In genomic region chr16:49859139-49859947, GRCh38 we compare ENCODE assay signal across 8 cellular contexts. TPM values are rescaled to one million over a fixed set of nuclear protein-coding genes. Genes with fewer than 3 reads are reported as not detected.
DNase-seq lines count a peak whose midpoint lies in the region; ATAC-seq and TF ChIP-seq lines count a peak whose summit lies in the region.

No MANE protein-coding gene starts in this region.

- no TSS peak for BruUV-seq in Caco-2 (replicated peaks; lab: Mats Ljungman, UMichigan)

- peaks cover 6% of the 10 kb centered on the region for H3K27me3 ChIP-seq in Caco-2 (replicated peaks; ENCODE audit: control insufficient read depth, insufficient read depth, low read length)
- H3K27me3 ChIP-seq in parathyroid adenoma (ENCODE audit: control insufficient read depth, insufficient read depth, low read length) = no peaks in the 10 kb centered on the region

- DNase-seq in Caco-2 (peak in 1 of 2 experiments; percentile 23), T-cell (no peak), Right ventricle myocardium superior (peak; percentile 85), AG08396 (ENCODE audit: low spot score) (no peak), NOMO-1 treated with DMSO at 0.1 percent for 48 hours (lab: John Stamatoyannopoulos, UW; ENCODE audit: unreplicated experiment) (no peak), SIG-M5 treated with dmso at 0.1 percent for 504 hours (lab: John Stamatoyannopoulos, UW; ENCODE audit: unreplicated experiment) (no peak)

- H3K9me3 Mint-ChIP-seq in Caco-2 (ENCODE audit: unreplicated experiment) = no peaks in the 10 kb centered on the region
- no peaks in the 10 kb centered on the region for H3K9me3 Mint-ChIP-seq in T-cell

- intact Hi-C loops in Caco-2 (cut with micrococcal nuclease; ENCODE audit: unreplicated experiment) (no loop called here), Right ventricle myocardium superior (cut with DNase I) (no loop called here)

- H3K27ac ChIP-seq in parathyroid adenoma = peak overlapping the region; percentile 85

- H3K27me3 Mint-ChIP-seq in Caco-2 (ENCODE audit: insufficient read depth, unreplicated experiment) = peaks cover 17% of the 10 kb centered on the region
- peaks cover 10 to 16% of the 10 kb centered on the region in 2 donors for H3K27me3 Mint-ChIP-seq in T-cell

- peak overlapping the region; percentile 49 for H3K9ac ChIP-seq in parathyroid adenoma

- H3K4me1 Mint-ChIP-seq in Caco-2 (ENCODE audit: low read depth, unreplicated experiment) = peaks cover under 1% of the 10 kb centered on the region
- peaks cover 6 to 14% (median 10%) of the 10 kb centered on the region in 3 donors for H3K4me1 Mint-ChIP-seq in T-cell

- H3K4me2 ChIP-seq in parathyroid adenoma (ENCODE audit: low read length) = peak overlapping the region; percentile 98

- no peaks in the 10 kb centered on the region for H3K79me2 ChIP-seq in parathyroid adenoma

- POLR2A ChIA-PET in Caco-2 (lab: Charles Lee) = no interaction called here
- POLR2A ChIA-PET in T-cell (lab: Charles Lee) = no interaction called here

- H3K36me3 ChIP-seq in Caco-2 (ENCODE audit: control insufficient read depth, insufficient read depth, low read length) (no peaks in the 10 kb centered on the region), parathyroid adenoma (ENCODE audit: control insufficient read depth, insufficient read depth, low read length) (no peaks in the 10 kb centered on the region)

- H3K4me3 Mint-ChIP-seq in Caco-2 (ENCODE audit: unreplicated experiment) = peak overlapping the region; percentile 66
- H3K4me3 Mint-ChIP-seq in T-cell = peak overlapping the region; percentile 34 to 69 (median 58)

- H3K36me3 Mint-ChIP-seq in Caco-2 (ENCODE audit: insufficient read depth, unreplicated experiment) (no peaks in the 10 kb centered on the region), T-cell (no peaks in the 10 kb centered on the region)

- CTCF ChIA-PET in Caco-2 (lab: Charles Lee) (interaction anchor here (0.6 to 5.0 kb wide), 3 partner anchors 10 to 63 kb away, joined by 3 to 91 read pairs (median 21); no protein-coding TSS in a partner anchor), T-cell (lab: Charles Lee) (no interaction called here)

- H3K4me1 ChIP-seq in Caco-2 (peaks cover 23% of the 10 kb centered on the region), parathyroid adenoma (peaks cover 3% of the 10 kb centered on the region)

- no peaks in the 10 kb centered on the region for H3K9me3 ChIP-seq in Caco-2
- H3K9me3 ChIP-seq in parathyroid adenoma (ENCODE audit: control insufficient read depth, low read length) = no peaks in the 10 kb centered on the region

- ATAC-seq in T-cell (replicated peaks in 1 of 4) (no peak), Right ventricle myocardium superior (ENCODE audit: poor library complexity) (peak; percentile 28), HG02571 (IDR thresholded peaks at IDR 0.05; ENCODE audit: unreplicated experiment) (no peak)

- no peak overlapping the region for H3K27ac Mint-ChIP-seq in Caco-2 (ENCODE audit: unreplicated experiment)
- no peak overlapping the region for H3K27ac Mint-ChIP-seq in T-cell

- H2AFZ ChIP-seq in parathyroid adenoma = peak overlapping the region; percentile 95

- peak overlapping the region; percentile 30 for H3K4me3 ChIP-seq in Caco-2 (ENCODE audit: low read depth, low read length)
- peak overlapping the region; percentile 82 for H3K4me3 ChIP-seq in parathyroid adenoma (ENCODE audit: low read depth, low read length)

- TF ChIP-seq CTCF in Caco-2 (IDR thresholded peaks at IDR 0.05; ENCODE audit: insufficient read depth in 1 of 2, low read depth in 1 of 2, low read length in 1 of 2, severe bottlenecking in 1 of 2, unreplicated experiment in 1 of 2) = peak in 1 of 2 experiments; percentile 1
- no peak for TF ChIP-seq CTCF in parathyroid adenoma (IDR thresholded peaks at IDR 0.05)

RNA-seq across cellular contexts. Expression of gene ZNF423, which starts 3.4 kb away (rescaled TPM):
- total RNA-seq in Caco-2 (2022) = 0.07 and 0.20 TPM in 2 replicates
- total RNA-seq in T-cell = under 1 TPM in 2 of 5 donors, not detected in 3; 0.07 to 0.12 TPM
- total RNA-seq in Right ventricle myocardium superior = 8.4 TPM
